ENCODE assay signal across 2 cellular contexts in genomic region chr12:124452576-124453391, GRCh38.
TF ChIP-seq lines count a peak whose summit lies in the region.

No MANE protein-coding gene starts in this region.

TF ChIP-seq in SK-N-SH, 30 proteins besides CTCF, POLR2A, EP300 and RAD21 (continued from another document):
- TF ChIP-seq REST (IDR thresholded peaks at IDR 0.05; ENCODE audit: low read depth, low read length) (no peak), TCF12 (IDR thresholded peaks at IDR 0.05) (no peak), TEAD4 (IDR thresholded peaks at IDR 0.05; ENCODE audit: borderline replicate concordance, insufficient read depth) (no peak), FOXJ3 (CRISPR knock-in tag; IDR thresholded peaks at IDR 0.05) (no peak), SMC3 (IDR thresholded peaks at IDR 0.05; ENCODE audit: low read depth, low read length) (no peak), JUND (IDR thresholded peaks at IDR 0.05) (no peak), FOXM1 (IDR thresholded peaks at IDR 0.05; ENCODE audit: low read depth) (no peak)

TF ChIP-seq in SK-N-SH treated with all-trans-retinoic acid at 6 μM for 48 hours, 23 proteins besides CTCF, POLR2A, EP300 and RAD21 (continued from another document):
- TF ChIP-seq, protein P1, sequence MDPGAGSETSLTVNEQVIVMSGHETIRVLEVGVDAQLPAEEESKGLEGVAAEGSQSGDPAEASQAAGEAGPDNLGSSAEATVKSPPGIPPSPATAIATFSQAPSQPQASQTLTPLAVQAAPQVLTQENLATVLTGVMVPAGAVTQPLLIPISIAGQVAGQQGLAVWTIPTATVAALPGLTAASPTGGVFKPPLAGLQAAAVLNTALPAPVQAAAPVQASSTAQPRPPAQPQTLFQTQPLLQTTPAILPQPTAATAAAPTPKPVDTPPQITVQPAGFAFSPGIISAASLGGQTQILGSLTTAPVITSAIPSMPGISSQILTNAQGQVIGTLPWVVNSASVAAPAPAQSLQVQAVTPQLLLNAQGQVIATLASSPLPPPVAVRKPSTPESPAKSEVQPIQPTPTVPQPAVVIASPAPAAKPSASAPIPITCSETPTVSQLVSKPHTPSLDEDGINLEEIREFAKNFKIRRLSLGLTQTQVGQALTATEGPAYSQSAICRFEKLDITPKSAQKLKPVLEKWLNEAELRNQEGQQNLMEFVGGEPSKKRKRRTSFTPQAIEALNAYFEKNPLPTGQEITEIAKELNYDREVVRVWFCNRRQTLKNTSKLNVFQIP (CRISPR knock-in tag; IDR thresholded peaks at IDR 0.05; ENCODE audit: borderline replicate concordance, low read depth): no peak
- TF ChIP-seq ZNF70 (CRISPR knock-in tag; IDR thresholded peaks at IDR 0.05) (no peak), BACH2 (CRISPR knock-in tag; IDR thresholded peaks at IDR 0.05; ENCODE audit: borderline replicate concordance) (no peak), ARNTL (CRISPR knock-in tag; IDR thresholded peaks at IDR 0.05; ENCODE audit: borderline replicate concordance, low read depth) (no peak), ZNF565 (CRISPR knock-in tag; conservative IDR thresholded peaks at IDR 0.05; ENCODE audit: low read depth) (no peak), ZNF8 (CRISPR knock-in tag; IDR thresholded peaks at IDR 0.05) (no peak), GLIS3 (CRISPR knock-in tag; IDR thresholded peaks at IDR 0.05) (no peak), ZFP3 (CRISPR knock-in tag; IDR thresholded peaks at IDR 0.05) (no peak), PPARA (CRISPR knock-in tag; IDR thresholded peaks at IDR 0.05; ENCODE audit: borderline replicate concordance) (no peak), CSDC2 (CRISPR knock-in tag; IDR thresholded peaks at IDR 0.05) (no peak), TOX (CRISPR knock-in tag; IDR thresholded peaks at IDR 0.05; ENCODE audit: borderline replicate concordance) (no peak), RARB (CRISPR knock-in tag; IDR thresholded peaks at IDR 0.05) (no peak), PATZ1 (CRISPR knock-in tag; IDR thresholded peaks at IDR 0.05; ENCODE audit: borderline replicate concordance) (no peak), TCF4 (CRISPR knock-in tag; IDR thresholded peaks at IDR 0.05; ENCODE audit: borderline replicate concordance) (no peak), ISL1 (CRISPR knock-in tag; IDR thresholded peaks at IDR 0.05) (no peak)
- TF ChIP-seq, protein P2, sequence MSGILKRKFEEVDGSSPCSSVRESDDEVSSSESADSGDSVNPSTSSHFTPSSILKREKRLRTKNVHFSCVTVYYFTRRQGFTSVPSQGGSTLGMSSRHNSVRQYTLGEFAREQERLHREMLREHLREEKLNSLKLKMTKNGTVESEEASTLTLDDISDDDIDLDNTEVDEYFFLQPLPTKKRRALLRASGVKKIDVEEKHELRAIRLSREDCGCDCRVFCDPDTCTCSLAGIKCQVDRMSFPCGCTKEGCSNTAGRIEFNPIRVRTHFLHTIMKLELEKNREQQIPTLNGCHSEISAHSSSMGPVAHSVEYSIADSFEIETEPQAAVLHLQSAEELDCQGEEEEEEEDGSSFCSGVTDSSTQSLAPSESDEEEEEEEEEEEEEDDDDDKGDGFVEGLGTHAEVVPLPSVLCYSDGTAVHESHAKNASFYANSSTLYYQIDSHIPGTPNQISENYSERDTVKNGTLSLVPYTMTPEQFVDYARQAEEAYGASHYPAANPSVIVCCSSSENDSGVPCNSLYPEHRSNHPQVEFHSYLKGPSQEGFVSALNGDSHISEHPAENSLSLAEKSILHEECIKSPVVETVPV (CRISPR knock-in tag; IDR thresholded peaks at IDR 0.05): no peak
